In the genomic region with DNA sequence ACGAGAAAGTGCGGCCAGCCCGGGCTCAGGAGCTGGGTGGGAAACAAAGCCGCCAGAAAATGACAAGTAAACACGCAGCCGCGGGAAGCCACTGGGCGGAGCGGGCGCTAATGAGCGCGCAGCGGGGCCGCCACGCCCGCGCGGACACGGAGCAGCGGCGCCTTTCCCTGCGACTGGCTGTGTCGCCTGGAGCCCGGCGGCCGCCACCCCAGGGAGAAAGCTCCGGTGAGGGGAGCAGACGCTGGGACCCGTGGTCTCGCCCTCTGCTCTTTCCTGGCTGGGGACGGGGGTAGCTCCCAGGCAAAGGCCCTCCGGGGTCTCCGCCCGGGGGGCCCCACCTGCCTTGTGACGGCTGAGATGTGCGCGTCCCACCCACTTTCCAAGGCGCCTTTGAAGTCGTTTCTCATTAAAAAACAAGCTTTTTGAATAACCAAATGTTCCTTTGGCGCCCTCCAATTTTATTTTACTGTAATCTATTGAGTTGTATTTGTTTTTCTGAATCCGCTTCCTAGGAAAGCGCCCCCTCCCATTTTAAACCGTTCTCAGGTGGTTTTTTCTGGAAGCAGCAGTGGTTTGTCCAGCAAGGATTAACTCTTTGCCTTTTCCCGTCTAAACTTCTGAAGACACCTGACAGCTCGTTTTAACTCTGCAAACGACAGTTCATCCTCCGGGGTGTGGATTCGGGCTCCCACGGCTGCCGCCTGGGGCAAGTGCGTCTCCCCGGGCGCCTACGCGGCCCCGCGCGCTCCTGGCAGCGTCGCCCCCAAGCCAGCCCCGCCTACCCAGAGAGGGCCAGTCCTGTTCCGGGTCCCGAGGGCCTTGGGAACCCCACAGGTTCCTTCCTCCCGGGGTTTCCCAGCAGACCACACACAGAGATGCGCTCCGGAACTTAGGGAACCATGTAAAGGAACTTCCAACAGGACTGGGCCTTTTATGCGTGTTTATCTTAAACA, we compare ENCODE assay signal across 9 cellular contexts. TPM values are rescaled to one million over a fixed set of nuclear protein-coding genes. Genes with fewer than 3 reads are reported as not detected.
DNase-seq lines count a peak whose midpoint lies in the region; ATAC-seq and TF ChIP-seq lines count a peak whose summit lies in the region.
"Had no signal": no experiment of that assay in that cellular context is flagged by ENCODE, and none has a peak within 500 bp of the region (broad histone marks: within the 10 kb centered on the region; RNA-seq: fewer than 3 reads in every experiment).

No MANE protein-coding gene starts in this region.

- no peaks in the 10 kb centered on the region for H3K36me3 Mint-ChIP-seq in activated CD4-positive, alpha-beta T cell treated with anti-CD3 and anti-CD28 coated beads, Interleukin-2, amount 10 ng/mL, durations not matched to agents 24 days and 14 days (ENCODE audit: low read depth)

- peak overlapping the region; percentile 81 for H3K4me3 Mint-ChIP-seq in activated CD4-positive, alpha-beta T cell treated with anti-CD3 and anti-CD28 coated beads, Interleukin-2, amount 10 ng/mL, durations not matched to agents 24 days and 14 days

- no peaks in the 10 kb centered on the region for H3K9me3 Mint-ChIP-seq in activated CD4-positive, alpha-beta T cell treated with anti-CD3 and anti-CD28 coated beads, Interleukin-2, amount 10 ng/mL, durations not matched to agents 24 days and 14 days

- H3K4me1 ChIP-seq in psoas muscle = peaks cover 8% of the 10 kb centered on the region

- TF ChIP-seq CTCF in psoas muscle (IDR thresholded peaks at IDR 0.05) = no peak

- intact Hi-C loops in activated CD4-positive, alpha-beta T cell treated with anti-CD3 and anti-CD28 coated beads, Interleukin-2, amount 10 ng/mL, durations not matched to agents 24 days and 14 days (cut with micrococcal nuclease) = no loop called here
- intact Hi-C loops in psoas muscle (cut with DNase I) = no loop called here

- no peak overlapping the region for H3K27ac ChIP-seq in psoas muscle

- H3K9me3 ChIP-seq in psoas muscle = no peaks in the 10 kb centered on the region

- peak overlapping the region; percentile 63 for H3K4me3 ChIP-seq in psoas muscle

- WGBS in psoas muscle, 3 donors = 4 to 6% (median 6%) methylated on average over 58 to 67 of the region's 67 CpGs

- peaks cover 59% of the 10 kb centered on the region for H3K27me3 Mint-ChIP-seq in activated CD4-positive, alpha-beta T cell treated with anti-CD3 and anti-CD28 coated beads, Interleukin-2, amount 10 ng/mL, durations not matched to agents 24 days and 14 days

- no peaks in the 10 kb centered on the region for H3K36me3 ChIP-seq in psoas muscle (ENCODE audit: insufficient read depth in 1 of 2, low read depth in 1 of 2)

- DNase-seq in activated gamma-delta T cell (lab: John Stamatoyannopoulos, UW) (peak; percentile 22), activated gamma-delta T cell treated with Interleukin-2 at 50 U/mL for 16 hours (no peak), germinal center (ENCODE audit: low spot score) (peak; percentile 26), psoas muscle (peak; percentile 34 to 58), HK-2 (ENCODE audit: unreplicated experiment) (no peak), amniotic stem cell (lab: John Stamatoyannopoulos, UW) (no peak), mesenteric fat pad (ENCODE audit: low spot score) (no peak)
- DNase-seq in activated CD4-positive, alpha-beta T cell treated with anti-CD3 and anti-CD28 coated beads, Interleukin-2, amount 10 ng/mL, durations not matched to agents 24 days and 14 days = peak; percentile 72

- peaks cover 0 to 47% (median 17%) of the 10 kb centered on the region in 3 donors for H3K27me3 ChIP-seq in psoas muscle (ENCODE audit: insufficient read depth in 3 of 3, low read length in 2 of 3)

- H3K27ac Mint-ChIP-seq in activated CD4-positive, alpha-beta T cell treated with anti-CD3 and anti-CD28 coated beads, Interleukin-2, amount 10 ng/mL, durations not matched to agents 24 days and 14 days = no peak overlapping the region

- peak in 2 of 4 donors; percentile 43 to 57 for ATAC-seq in psoas muscle

- peaks cover 13% of the 10 kb centered on the region for H3K4me1 Mint-ChIP-seq in activated CD4-positive, alpha-beta T cell treated with anti-CD3 and anti-CD28 coated beads, Interleukin-2, amount 10 ng/mL, durations not matched to agents 24 days and 14 days

RNA-seq across cellular contexts. Expression of a gene that starts 54.6 kb away (rescaled TPM):
- total RNA-seq in activated CD4-positive, alpha-beta T cell treated with anti-CD3 and anti-CD28 coated beads, Interleukin-2, amount 10 ng/mL, durations not matched to agents 24 days and 14 days = not detected in 2 replicates
- not detected for total RNA-seq in psoas muscle
- under 1 TPM in 2 of 3 donors, not detected in 1; 0.03 to 0.08 TPM for polyA plus RNA-seq in psoas muscle
- 1.0 TPM for total RNA-seq in mesenteric fat pad
- total RNA-seq: lung microvascular endothelial cell had no signal

Comparison
In these comparisons a context has a peak if more than half of its experiments do, and no peak if none do; other contexts are left out.
1. DNase-seq: peak in activated gamma-delta T cell (single experiment), activated CD4-positive, alpha-beta T cell treated with anti-CD3 and anti-CD28 coated beads, Interleukin-2, amount 10 ng/mL, durations not matched to agents 24 days and 14 days (single experiment), germinal center (single experiment) and psoas muscle (2 of 2); none in activated gamma-delta T cell treated with Interleukin-2 at 50 U/mL for 16 hours (single experiment), HK-2 (single experiment), amniotic stem cell (single experiment) and mesenteric fat pad (single experiment).